Comparison of ENCODE assay signal across 22 cellular contexts in genomic region chr3:168988867-168989266, GRCh38.
"Had no signal": no experiment of that assay in that cellular context is flagged by ENCODE, and none has a peak within 500 bp of the region (broad histone marks: within the 10 kb centered on the region; RNA-seq: fewer than 3 reads in every experiment).

No MANE protein-coding gene starts in this region.

- H3K9me3 ChIP-seq: esophagus squamous epithelium, heart right ventricle, left lung, prostate gland, right atrium auricular region, sigmoid colon, spleen, thoracic aorta, tibial nerve, upper lobe of left lung had no signal

- H3K4me1 ChIP-seq: left lung, prostate gland, spleen, tibial nerve, upper lobe of left lung had no signal

- DNase-seq: cortex of kidney; effector memory CD8-positive, alpha-beta T cell; erythroblast; esophagus squamous epithelium; foreskin melanocyte; glutamatergic neuron; heart right ventricle; left cardiac atrium; left lung; mesendoderm; midbrain; naive thymus-derived CD4-positive, alpha-beta T cell; nephron progenitor cell; nucleus accumbens; sigmoid colon; spleen; stimulated activated CD4-positive, alpha-beta T cell treated with anti-CD3 and anti-CD28 coated beads, Interleukin-4, amount 100 ng/mL, for 4 hours; upper lobe of left lung had no signal

- H3K27ac ChIP-seq: esophagus squamous epithelium, heart right ventricle, left lung, prostate gland, right atrium auricular region, sigmoid colon, spleen, thoracic aorta, tibial nerve, upper lobe of left lung had no signal

- H3K4me3 ChIP-seq: esophagus squamous epithelium, heart right ventricle, left lung, prostate gland, right atrium auricular region, sigmoid colon, spleen, thoracic aorta, tibial nerve, upper lobe of left lung had no signal

- H3K36me3 ChIP-seq: esophagus squamous epithelium, heart right ventricle, left lung, prostate gland, right atrium auricular region, sigmoid colon, spleen, thoracic aorta, tibial nerve, upper lobe of left lung had no signal
